In genomic region chr20:33685328-33686007, GRCh38 we compare ENCODE assay signal across 1 cellular context.
TF ChIP-seq lines count a peak whose summit lies in the region.

No MANE protein-coding gene starts in this region.

TF ChIP-seq in GM12878, 131 proteins besides CTCF, POLR2A, EP300 and RAD21 (continued from another document):
- TF ChIP-seq, protein P1, sequence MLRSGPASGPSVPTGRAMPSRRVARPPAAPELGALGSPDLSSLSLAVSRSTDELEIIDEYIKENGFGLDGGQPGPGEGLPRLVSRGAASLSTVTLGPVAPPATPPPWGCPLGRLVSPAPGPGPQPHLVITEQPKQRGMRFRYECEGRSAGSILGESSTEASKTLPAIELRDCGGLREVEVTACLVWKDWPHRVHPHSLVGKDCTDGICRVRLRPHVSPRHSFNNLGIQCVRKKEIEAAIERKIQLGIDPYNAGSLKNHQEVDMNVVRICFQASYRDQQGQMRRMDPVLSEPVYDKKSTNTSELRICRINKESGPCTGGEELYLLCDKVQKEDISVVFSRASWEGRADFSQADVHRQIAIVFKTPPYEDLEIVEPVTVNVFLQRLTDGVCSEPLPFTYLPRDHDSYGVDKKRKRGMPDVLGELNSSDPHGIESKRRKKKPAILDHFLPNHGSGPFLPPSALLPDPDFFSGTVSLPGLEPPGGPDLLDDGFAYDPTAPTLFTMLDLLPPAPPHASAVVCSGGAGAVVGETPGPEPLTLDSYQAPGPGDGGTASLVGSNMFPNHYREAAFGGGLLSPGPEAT (IDR thresholded peaks at IDR 0.05; ENCODE audit: low read depth) = no peak
- TF ChIP-seq POLR2AphosphoS5 (IDR thresholded peaks at IDR 0.05; ENCODE audit: low read length) (peak; percentile 60; the same call in 1 of the 2 replicates), NBN (IDR thresholded peaks at IDR 0.05) (0 out of 2 replicates have a peak, but pooled peaks have one; percentile 20), SIX5 (IDR thresholded peaks at IDR 0.05; ENCODE audit: low read depth, low read length, severe bottlenecking) (no peak), MYC (IDR thresholded peaks at IDR 0.05; ENCODE audit: insufficient read depth, insufficient read length, insufficient replicate concordance, low read length, severe bottlenecking) (no peak), STAT1 (conservative IDR thresholded peaks at IDR 0.05) (no peak), MLLT1 (IDR thresholded peaks at IDR 0.05) (no peak), FOS (IDR thresholded peaks at IDR 0.05; ENCODE audit: borderline replicate concordance, extremely low read depth, insufficient read length) (no peak), MYB (IDR thresholded peaks at IDR 0.05; ENCODE audit: borderline replicate concordance, low read depth, low read length) (no peak), YBX1 (IDR thresholded peaks at IDR 0.05) (no peak), CHD4 (IDR thresholded peaks at IDR 0.05) (no peak)
- TF ChIP-seq, protein P2, sequence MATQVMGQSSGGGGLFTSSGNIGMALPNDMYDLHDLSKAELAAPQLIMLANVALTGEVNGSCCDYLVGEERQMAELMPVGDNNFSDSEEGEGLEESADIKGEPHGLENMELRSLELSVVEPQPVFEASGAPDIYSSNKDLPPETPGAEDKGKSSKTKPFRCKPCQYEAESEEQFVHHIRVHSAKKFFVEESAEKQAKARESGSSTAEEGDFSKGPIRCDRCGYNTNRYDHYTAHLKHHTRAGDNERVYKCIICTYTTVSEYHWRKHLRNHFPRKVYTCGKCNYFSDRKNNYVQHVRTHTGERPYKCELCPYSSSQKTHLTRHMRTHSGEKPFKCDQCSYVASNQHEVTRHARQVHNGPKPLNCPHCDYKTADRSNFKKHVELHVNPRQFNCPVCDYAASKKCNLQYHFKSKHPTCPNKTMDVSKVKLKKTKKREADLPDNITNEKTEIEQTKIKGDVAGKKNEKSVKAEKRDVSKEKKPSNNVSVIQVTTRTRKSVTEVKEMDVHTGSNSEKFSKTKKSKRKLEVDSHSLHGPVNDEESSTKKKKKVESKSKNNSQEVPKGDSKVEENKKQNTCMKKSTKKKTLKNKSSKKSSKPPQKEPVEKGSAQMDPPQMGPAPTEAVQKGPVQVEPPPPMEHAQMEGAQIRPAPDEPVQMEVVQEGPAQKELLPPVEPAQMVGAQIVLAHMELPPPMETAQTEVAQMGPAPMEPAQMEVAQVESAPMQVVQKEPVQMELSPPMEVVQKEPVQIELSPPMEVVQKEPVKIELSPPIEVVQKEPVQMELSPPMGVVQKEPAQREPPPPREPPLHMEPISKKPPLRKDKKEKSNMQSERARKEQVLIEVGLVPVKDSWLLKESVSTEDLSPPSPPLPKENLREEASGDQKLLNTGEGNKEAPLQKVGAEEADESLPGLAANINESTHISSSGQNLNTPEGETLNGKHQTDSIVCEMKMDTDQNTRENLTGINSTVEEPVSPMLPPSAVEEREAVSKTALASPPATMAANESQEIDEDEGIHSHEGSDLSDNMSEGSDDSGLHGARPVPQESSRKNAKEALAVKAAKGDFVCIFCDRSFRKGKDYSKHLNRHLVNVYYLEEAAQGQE (IDR thresholded peaks at IDR 0.05; ENCODE audit: low read depth, low read length) = no peak
TF ChIP-seq in GM12878: peak in this region for 14.
